9 cellular contexts compared by ENCODE assay signal in genomic region chr10:33248638-33249037, GRCh38.
A peak's percentile ranks its signal among the peaks of the same experiment; 100 is the strongest.
DNase-seq lines count a peak whose midpoint lies in the region; ATAC-seq and TF ChIP-seq lines count a peak whose summit lies in the region.
"Had no signal": no experiment of that assay in that cellular context is flagged by ENCODE, and none has a peak within 500 bp of the region (broad histone marks: within the 10 kb centered on the region; RNA-seq: fewer than 3 reads in every experiment).

No MANE protein-coding gene starts in this region.

- peak; percentile 79 for ATAC-seq in GM21447 (IDR thresholded peaks at IDR 0.05; ENCODE audit: unreplicated experiment)
- peak; percentile 100 for ATAC-seq in effector memory CD8-positive, alpha-beta T cell (replicated peaks)
- peak; percentile 47 for ATAC-seq in stimulated activated memory B cell treated with anti-CD40 and anti-IgM and Interleukin-4, amounts not matched to agents 10 μg/mL and 1 μg/mL and 100 μg/mL, for 72 hours

- no peaks in the 10 kb centered on the region for H3K9me3 Mint-ChIP-seq in effector memory CD8-positive, alpha-beta T cell
- H3K9me3 Mint-ChIP-seq in stimulated activated memory B cell treated with anti-CD40 and anti-IgM and Interleukin-4, amounts not matched to agents 10 μg/mL and 1 μg/mL and 100 μg/mL, for 72 hours = peaks cover 7% of the 10 kb centered on the region

- H3K4me2 ChIP-seq in hepatocyte = no peak overlapping the region

- TF ChIP-seq CTCF in AG09309 (IDR thresholded peaks at IDR 0.05; ENCODE audit: control insufficient read depth, insufficient read depth, low read depth, low read length, missing control alignments) = no peak
- no peak for TF ChIP-seq CTCF in hepatocyte (IDR thresholded peaks at IDR 0.05; ENCODE audit: poor library complexity)

- no peak overlapping the region for H2AFZ ChIP-seq in hepatocyte

- no peaks in the 10 kb centered on the region for H3K4me1 ChIP-seq in hepatocyte (ENCODE audit: insufficient read depth)

- H3K27ac ChIP-seq in hepatocyte = no peak overlapping the region

- no peaks in the 10 kb centered on the region for H3K9me2 ChIP-seq in hepatocyte (replicated peaks; ENCODE audit: insufficient read depth)

- no peak overlapping the region for H3K4me3 ChIP-seq in AG09309 (ENCODE audit: control insufficient read depth, low read depth, low read length)
- H3K4me3 ChIP-seq in hepatocyte = no peak overlapping the region
- H3K4me3 ChIP-seq: tibial nerve had no signal

- no peaks in the 10 kb centered on the region for H4K20me1 ChIP-seq in hepatocyte (ENCODE audit: insufficient read depth, poor library complexity, severe bottlenecking)

- H3K36me3 Mint-ChIP-seq in effector memory CD8-positive, alpha-beta T cell (ENCODE audit: insufficient read depth) = peaks cover 6% of the 10 kb centered on the region
- H3K36me3 Mint-ChIP-seq in stimulated activated memory B cell treated with anti-CD40 and anti-IgM and Interleukin-4, amounts not matched to agents 10 μg/mL and 1 μg/mL and 100 μg/mL, for 72 hours = no peaks in the 10 kb centered on the region

- no peaks in the 10 kb centered on the region for H3K36me3 ChIP-seq in hepatocyte (replicated peaks; ENCODE audit: insufficient read depth, low read depth)

- H3K27me3 Mint-ChIP-seq in effector memory CD8-positive, alpha-beta T cell = peaks cover 19 to 23% of the 10 kb centered on the region in 2 donors
- peaks cover 36% of the 10 kb centered on the region for H3K27me3 Mint-ChIP-seq in stimulated activated memory B cell treated with anti-CD40 and anti-IgM and Interleukin-4, amounts not matched to agents 10 μg/mL and 1 μg/mL and 100 μg/mL, for 72 hours

- WGBS in hepatocyte (ENCODE audit: low lambda C conversion rate, missing lambda C conversion rate) = 90% methylated on average over 1 of the region's 1 CpG

- no peak for TF ChIP-seq POLR2A in erythroblast (IDR thresholded peaks at IDR 0.05; ENCODE audit: low read length)

- DNase-seq in AG09309 (ENCODE audit: low read depth) = peak; percentile 66
- peak; percentile 18 for DNase-seq in OCI-M1 (lab: John Stamatoyannopoulos, UW)
- peak; percentile 7 to 10 (median 9) for DNase-seq in effector memory CD8-positive, alpha-beta T cell
- no peak for DNase-seq in AG08396 (ENCODE audit: low spot score)
- no peak for DNase-seq in hepatocyte (ENCODE audit: low spot score)
- DNase-seq in erythroblast (lab: John Stamatoyannopoulos, UW) = no peak

- no peaks in the 10 kb centered on the region for H3K9me3 ChIP-seq in hepatocyte (ENCODE audit: low read depth)
- H3K9me3 ChIP-seq: tibial nerve had no signal

- H3K27ac Mint-ChIP-seq in effector memory CD8-positive, alpha-beta T cell = peak overlapping the region in 1 of 2 donors; percentile 51
- H3K27ac Mint-ChIP-seq in stimulated activated memory B cell treated with anti-CD40 and anti-IgM and Interleukin-4, amounts not matched to agents 10 μg/mL and 1 μg/mL and 100 μg/mL, for 72 hours = no peak overlapping the region

- no peaks in the 10 kb centered on the region for H3K79me2 ChIP-seq in hepatocyte

- peaks cover 21 to 26% of the 10 kb centered on the region in 2 donors for H3K4me1 Mint-ChIP-seq in effector memory CD8-positive, alpha-beta T cell (ENCODE audit: low read depth in 2 of 2)
- H3K4me1 Mint-ChIP-seq in stimulated activated memory B cell treated with anti-CD40 and anti-IgM and Interleukin-4, amounts not matched to agents 10 μg/mL and 1 μg/mL and 100 μg/mL, for 72 hours = peaks cover 5% of the 10 kb centered on the region

- H3K4me3 Mint-ChIP-seq in effector memory CD8-positive, alpha-beta T cell = peak overlapping the region; percentile 40
- H3K4me3 Mint-ChIP-seq in stimulated activated memory B cell treated with anti-CD40 and anti-IgM and Interleukin-4, amounts not matched to agents 10 μg/mL and 1 μg/mL and 100 μg/mL, for 72 hours = no peak overlapping the region

- no peaks in the 10 kb centered on the region for H3K27me3 ChIP-seq in hepatocyte
- H3K27me3 ChIP-seq: tibial nerve had no signal

Comparison
In these comparisons a context has a peak if more than half of its experiments do, and no peak if none do; other contexts are left out.
1. DNase-seq: peak in AG09309 (single experiment), OCI-M1 (single experiment) and effector memory CD8-positive, alpha-beta T cell (3 of 3); none in AG08396 (single experiment), hepatocyte (single experiment) and erythroblast (0 of 2).
2. ATAC-seq: peak in every context shown above with its lines; median percentile 100 in effector memory CD8-positive, alpha-beta T cell; 79 in GM21447; 47 in stimulated activated memory B cell treated with anti-CD40 and anti-IgM and Interleukin-4, amounts not matched to agents 10 μg/mL and 1 μg/mL and 100 μg/mL, for 72 hours.